In the genomic region with DNA sequence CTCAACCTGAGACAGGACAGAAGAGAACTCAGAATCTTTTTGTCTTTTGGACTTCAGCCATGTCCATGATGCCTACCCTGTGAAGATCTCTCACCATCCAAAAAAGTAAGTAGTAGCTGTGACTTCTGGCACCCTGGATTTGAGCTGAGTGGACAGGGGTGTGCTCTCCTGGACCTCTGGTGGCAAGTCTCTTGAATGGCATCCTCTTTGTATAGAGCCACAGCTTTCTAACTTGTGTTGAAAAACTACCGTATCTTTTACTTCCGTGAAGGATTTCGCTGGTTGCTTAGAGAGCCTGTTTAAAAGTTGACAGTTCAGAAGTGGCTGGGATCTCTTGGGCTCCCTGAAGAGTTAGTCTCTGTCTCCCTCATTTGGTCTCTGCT, we compare ENCODE assay signal across 1 cellular context.
TF ChIP-seq lines count a peak whose summit lies in the region.

No MANE protein-coding gene starts in this region.

TF ChIP-seq in endothelial cell of umbilical vein, 7 proteins besides CTCF, POLR2A, EP300 and RAD21:
- TF ChIP-seq GATA2 (IDR thresholded peaks at IDR 0.05; ENCODE audit: insufficient read depth, insufficient read length, low read depth, low read length): no peak
- no peak for TF ChIP-seq FOS (IDR thresholded peaks at IDR 0.05; ENCODE audit: borderline replicate concordance, insufficient read depth, low read length)
- TF ChIP-seq, protein P1, sequence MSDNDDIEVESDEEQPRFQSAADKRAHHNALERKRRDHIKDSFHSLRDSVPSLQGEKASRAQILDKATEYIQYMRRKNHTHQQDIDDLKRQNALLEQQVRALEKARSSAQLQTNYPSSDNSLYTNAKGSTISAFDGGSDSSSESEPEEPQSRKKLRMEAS (IDR thresholded peaks at IDR 0.05; ENCODE audit: insufficient read depth, insufficient read length): no peak
- TF ChIP-seq POLR2AphosphoS5 (IDR thresholded peaks at IDR 0.05; ENCODE audit: insufficient read depth, low read depth, low read length): no peak
- no peak for TF ChIP-seq MYC (IDR thresholded peaks at IDR 0.05; ENCODE audit: low read depth, low read length)
- no peak for TF ChIP-seq JUN (IDR thresholded peaks at IDR 0.05; ENCODE audit: borderline replicate concordance, insufficient read depth, insufficient read length, low read depth)
- TF ChIP-seq EZH2 (IDR thresholded peaks at IDR 0.05; ENCODE audit: borderline replicate concordance, low read depth, low read length, severe bottlenecking): no peak
